8 cellular contexts compared by ENCODE assay signal in the genomic region with DNA sequence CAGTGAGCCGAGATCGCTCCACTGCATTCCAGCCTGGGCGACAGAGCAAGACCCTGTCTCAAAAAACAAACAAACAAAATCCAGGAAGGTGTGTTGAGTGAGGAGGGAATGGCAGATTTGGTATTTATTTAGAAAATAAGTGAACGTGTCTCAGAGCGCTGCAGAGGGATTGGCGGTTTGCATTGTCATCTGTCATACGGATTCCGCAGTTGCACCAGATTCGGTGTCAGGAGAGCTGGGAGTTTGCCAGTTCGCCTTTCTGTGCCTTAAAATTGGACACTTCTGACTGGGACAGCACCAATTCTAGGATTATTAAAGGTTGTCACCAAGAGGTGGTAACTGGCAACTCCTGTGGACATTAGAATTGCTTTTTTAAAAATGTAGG. TPM values are rescaled to one million over a fixed set of nuclear protein-coding genes. Genes with fewer than 3 reads are reported as not detected.
DNase-seq lines count a peak whose midpoint lies in the region; ATAC-seq and TF ChIP-seq lines count a peak whose summit lies in the region.

No MANE protein-coding gene starts in this region.

- H3K9ac ChIP-seq in Karpas-422 (ENCODE audit: low read length): peak overlapping the region; percentile 97

- ATAC-seq in left lung (peak; percentile 18), GM19395 (IDR thresholded peaks at IDR 0.05; ENCODE audit: unreplicated experiment) (no peak)

- TF ChIP-seq CTCF in CD14-positive monocyte (IDR thresholded peaks at IDR 0.05) (no peak), brain microvascular endothelial cell (IDR thresholded peaks at IDR 0.05; ENCODE audit: low read depth, low read length, missing control alignments) (no peak), left lung (IDR thresholded peaks at IDR 0.05) (no peak), suprapubic skin (IDR thresholded peaks at IDR 0.05) (no peak), GM13977 (IDR thresholded peaks at IDR 0.05; ENCODE audit: extremely low read depth, insufficient read depth, missing control alignments) (no peak)

- peak overlapping the region; percentile 62 to 96 (median 86) for H3K27ac Mint-ChIP-seq in CD14-positive monocyte

- no peak for TF ChIP-seq POLR2A in suprapubic skin (IDR thresholded peaks at IDR 0.05)

- H3K27me3 ChIP-seq in Karpas-422 (ENCODE audit: low read length) (no peaks in the 10 kb centered on the region), brain microvascular endothelial cell (replicated peaks) (no peaks in the 10 kb centered on the region), left lung (no peaks in the 10 kb centered on the region), suprapubic skin (no peaks in the 10 kb centered on the region)

- peak overlapping the region; percentile 99 to 100 for H3K4me3 Mint-ChIP-seq in CD14-positive monocyte

- H3K9me3 ChIP-seq in Karpas-422 (ENCODE audit: low read length) (no peaks in the 10 kb centered on the region), left lung (no peaks in the 10 kb centered on the region), suprapubic skin (no peaks in the 10 kb centered on the region)

- DNase-seq in CD14-positive monocyte (ENCODE audit: low spot score): no peak
- DNase-seq in Karpas-422: no peak
- DNase-seq in brain microvascular endothelial cell: no peak
- no peak for DNase-seq in left lung
- no peak for DNase-seq in suprapubic skin (ENCODE audit: low spot score in 2 of 2)
- no peak for DNase-seq in GM13977 (ENCODE audit: low spot score)
- DNase-seq in HCEC 1CT: no peak

- no peak overlapping the region for H2AFZ ChIP-seq in Karpas-422 (ENCODE audit: low read length)

- intact Hi-C loops in CD14-positive monocyte (cut with micrococcal nuclease): no loop called here
- intact Hi-C loops in left lung (cut with DNase I): no loop called here

- WGBS in suprapubic skin: 25% methylated on average over 10 of the region's 10 CpGs

- no peak overlapping the region for H3K27ac ChIP-seq in Karpas-422 (ENCODE audit: low read length)
- no peak overlapping the region for H3K27ac ChIP-seq in brain microvascular endothelial cell
- H3K27ac ChIP-seq in left lung: peak overlapping the region in 1 of 2 donors; percentile 71
- H3K27ac ChIP-seq in suprapubic skin: no peak overlapping the region

- peaks cover 8% of the 10 kb centered on the region; the same call in 1 of the 2 replicates for H4K20me1 ChIP-seq in Karpas-422 (ENCODE audit: insufficient read depth, low read depth, low read length)

- H3K4me2 ChIP-seq in Karpas-422 (ENCODE audit: low read depth, low read length, poor library complexity, severe bottlenecking): peak overlapping the region; percentile 76

- H3K9me2 ChIP-seq in Karpas-422 (replicated peaks; ENCODE audit: insufficient read depth, low read length): no peaks in the 10 kb centered on the region

- H3K4me3 ChIP-seq in Karpas-422 (ENCODE audit: low read length): peak overlapping the region; percentile 90
- peak overlapping the region; percentile 79 for H3K4me3 ChIP-seq in brain microvascular endothelial cell (ENCODE audit: low read depth, low read length)
- H3K4me3 ChIP-seq in left lung: peak overlapping the region; percentile 86 to 93
- H3K4me3 ChIP-seq in suprapubic skin: peak overlapping the region; percentile 69

- peaks cover 15 to 21% of the 10 kb centered on the region in 2 donors for H3K36me3 Mint-ChIP-seq in CD14-positive monocyte

- H3K36me3 ChIP-seq in Karpas-422 (ENCODE audit: insufficient read depth, low read length) (peaks cover 20% of the 10 kb centered on the region; the same call in 1 of the 2 replicates), brain microvascular endothelial cell (replicated peaks) (peaks cover 12% of the 10 kb centered on the region), left lung (peaks cover 0 to 29% of the 10 kb centered on the region in 2 donors), suprapubic skin (peaks cover 16% of the 10 kb centered on the region)

- H3K4me1 ChIP-seq in Karpas-422 (ENCODE audit: low read length): peaks cover 23% of the 10 kb centered on the region
- peaks cover 8 to 29% of the 10 kb centered on the region in 2 donors for H3K4me1 ChIP-seq in left lung
- H3K4me1 ChIP-seq in suprapubic skin: peaks cover 31% of the 10 kb centered on the region

- H3K4me1 Mint-ChIP-seq in CD14-positive monocyte: peaks cover 32% of the 10 kb centered on the region

- H3K79me2 ChIP-seq in Karpas-422 (ENCODE audit: low read length): peaks cover 37% of the 10 kb centered on the region

- peaks cover 0 to 1% (median 0%) of the 10 kb centered on the region in 7 donors for H3K9me3 Mint-ChIP-seq in CD14-positive monocyte

- peaks cover 0 to 3% (median 0%) of the 10 kb centered on the region in 3 donors for H3K27me3 Mint-ChIP-seq in CD14-positive monocyte (ENCODE audit: low read depth in 3 of 3)

- no peak for TF ChIP-seq EP300 in suprapubic skin (IDR thresholded peaks at IDR 0.05)

- in situ Hi-C loops in brain microvascular endothelial cell (cut with HindIII; ENCODE audit: low pct_ligation_motif_present, low sequenced_read_pairs) (loop anchor here (25.0 kb wide), 1 partner anchor 179 kb away; no protein-coding TSS in a partner anchor), GM13977 (cut with MboI; ENCODE audit: low pct_unique_long_range_greater_than_20kb, low sequenced_read_pairs, unreplicated experiment) (no loop called here)

RNA-seq across cellular contexts. Expression of gene SNRNP48, which starts 0.9 kb away (rescaled TPM):
- polyA plus RNA-seq in CD14-positive monocyte: 1 to 10 TPM; 5.1 to 5.9 TPM
- total RNA-seq in Karpas-422 (2014; rRNA removed; shearing (Covaris generic); ENCODE audit: low replicate concordance): 8.3 and 13.7 TPM in 2 replicates
- total RNA-seq in left lung (10 to 100 TPM in 1 of 2 donors, 1 to 10 TPM in 1; 7.6 to 11.6 TPM), suprapubic skin (10 to 100 TPM in 2 of 4 donors, 1 to 10 TPM in 2; 7.9 to 12.4 (median 9.7) TPM)

RNA-seq across cellular contexts. Expression of gene DSP, which starts 49.4 kb away (rescaled TPM):
- polyA plus RNA-seq in CD14-positive monocyte: not detected
- total RNA-seq in Karpas-422 (2014; rRNA removed; shearing (Covaris generic); ENCODE audit: low replicate concordance): 0.04 TPM in 1 of 2 replicates, not detected in the other
- total RNA-seq in left lung (10 to 100 TPM; 15.1 to 29.2 TPM), suprapubic skin (1,000 to 10,000 TPM; 1,704 to 2,508 (median 2,195) TPM)

Comparison
In these comparisons a context has a peak if more than half of its experiments do, and no peak if none do; other contexts are left out.
1. RNA of gene DSP, which starts 49.4 kb away (total RNA-seq): 1,704 to 2,508 TPM in suprapubic skin; 15.1 to 29.2 TPM in left lung and 0.04 TPM in Karpas-422; every median in the first group is over 10 times any median in the second.
2. Peak in every context shown above with its lines, with median percentiles within 50 percentile points of each other: H3K4me3 ChIP-seq.